In genomic region chr2:136131961-136132839, GRCh38 we compare ENCODE assay signal across 8 cellular contexts. TPM values are rescaled to one million over a fixed set of nuclear protein-coding genes. Genes with fewer than 3 reads are reported as not detected.
DNase-seq lines count a peak whose midpoint lies in the region; ATAC-seq and TF ChIP-seq lines count a peak whose summit lies in the region.

No MANE protein-coding gene starts in this region.

- no peaks in the 10 kb centered on the region for H3K36me3 ChIP-seq in GM06990 (ENCODE audit: control insufficient read depth, insufficient read depth, low read length)

- ATAC-seq in HG03565 (IDR thresholded peaks at IDR 0.05; ENCODE audit: unreplicated experiment) (peak; percentile 71), SK-N-SH treated with all-trans-retinoic acid at 6 μM for 48 hours (no peak)

- intact Hi-C loops in posterior cingulate gyrus (cut with DNase I): no loop called here

- H3K4me3 ChIP-seq in GM06990 (replicated peaks; ENCODE audit: low read depth, low read length): peak overlapping the region; percentile 10; the same call in 1 of the 2 replicates

- peak; percentile 86 for DNase-seq in GM06990 (ENCODE audit: extremely low read depth, insufficient read length)
- peak; percentile 79 for DNase-seq in GM20000 (ENCODE audit: low spot score)
- DNase-seq in activated T-cell treated with anti-CD3 and anti-CD28 coated beads for 24 hours (ENCODE audit: low read depth): peak; percentile 34
- peak; percentile 31 for DNase-seq in renal cortical epithelial cell (ENCODE audit: low read depth)
- DNase-seq in posterior cingulate gyrus: no peak
- DNase-seq in OCI-M2 (lab: John Stamatoyannopoulos, UW; ENCODE audit: unreplicated experiment): no peak

- TF ChIP-seq CTCF in GM06990 (IDR thresholded peaks at IDR 0.05; ENCODE audit: insufficient read depth, low read length, poor library complexity, severe bottlenecking) (no peak), GM20000 (IDR thresholded peaks at IDR 0.05; ENCODE audit: extremely low read depth, missing control alignments) (no peak)

- no peaks in the 10 kb centered on the region; the same call in 1 of the 2 replicates for H3K27me3 ChIP-seq in GM06990 (replicated peaks; ENCODE audit: control insufficient read depth, insufficient read depth, low read length)

TF ChIP-seq in SK-N-SH treated with all-trans-retinoic acid at 6 μM for 48 hours, 23 proteins besides CTCF, POLR2A, EP300 and RAD21:
- no peak for TF ChIP-seq ZNF8 (CRISPR knock-in tag; IDR thresholded peaks at IDR 0.05)
- TF ChIP-seq SNAI2 (CRISPR knock-in tag; IDR thresholded peaks at IDR 0.05): no peak
- TF ChIP-seq ZFP3 (CRISPR knock-in tag; IDR thresholded peaks at IDR 0.05): no peak
- no peak for TF ChIP-seq ARNTL (CRISPR knock-in tag; IDR thresholded peaks at IDR 0.05; ENCODE audit: borderline replicate concordance, low read depth)
- TF ChIP-seq CREB5 (CRISPR knock-in tag; IDR thresholded peaks at IDR 0.05; ENCODE audit: low read depth): no peak
- no peak for TF ChIP-seq ISL1 (CRISPR knock-in tag; IDR thresholded peaks at IDR 0.05)
- TF ChIP-seq ZNF70 (CRISPR knock-in tag; IDR thresholded peaks at IDR 0.05): no peak
- no peak for TF ChIP-seq ZC3H10 (CRISPR knock-in tag; IDR thresholded peaks at IDR 0.05)

RNA-seq across cellular contexts. Expression of gene CXCR4, which starts 14.3 kb away (rescaled TPM):
- total RNA-seq in renal cortical epithelial cell: 0.52 and 1.6 TPM in 2 replicates

Comparison
In these comparisons a context has a peak if more than half of its experiments do, and no peak if none do; other contexts are left out.
1. DNase-seq: peak in GM06990 (single experiment), GM20000 (single experiment), activated T-cell treated with anti-CD3 and anti-CD28 coated beads for 24 hours (single experiment) and renal cortical epithelial cell (single experiment); none in posterior cingulate gyrus (0 of 10) and OCI-M2 (single experiment).